Comparison of ENCODE assay signal across 18 cellular contexts in the genomic region with DNA sequence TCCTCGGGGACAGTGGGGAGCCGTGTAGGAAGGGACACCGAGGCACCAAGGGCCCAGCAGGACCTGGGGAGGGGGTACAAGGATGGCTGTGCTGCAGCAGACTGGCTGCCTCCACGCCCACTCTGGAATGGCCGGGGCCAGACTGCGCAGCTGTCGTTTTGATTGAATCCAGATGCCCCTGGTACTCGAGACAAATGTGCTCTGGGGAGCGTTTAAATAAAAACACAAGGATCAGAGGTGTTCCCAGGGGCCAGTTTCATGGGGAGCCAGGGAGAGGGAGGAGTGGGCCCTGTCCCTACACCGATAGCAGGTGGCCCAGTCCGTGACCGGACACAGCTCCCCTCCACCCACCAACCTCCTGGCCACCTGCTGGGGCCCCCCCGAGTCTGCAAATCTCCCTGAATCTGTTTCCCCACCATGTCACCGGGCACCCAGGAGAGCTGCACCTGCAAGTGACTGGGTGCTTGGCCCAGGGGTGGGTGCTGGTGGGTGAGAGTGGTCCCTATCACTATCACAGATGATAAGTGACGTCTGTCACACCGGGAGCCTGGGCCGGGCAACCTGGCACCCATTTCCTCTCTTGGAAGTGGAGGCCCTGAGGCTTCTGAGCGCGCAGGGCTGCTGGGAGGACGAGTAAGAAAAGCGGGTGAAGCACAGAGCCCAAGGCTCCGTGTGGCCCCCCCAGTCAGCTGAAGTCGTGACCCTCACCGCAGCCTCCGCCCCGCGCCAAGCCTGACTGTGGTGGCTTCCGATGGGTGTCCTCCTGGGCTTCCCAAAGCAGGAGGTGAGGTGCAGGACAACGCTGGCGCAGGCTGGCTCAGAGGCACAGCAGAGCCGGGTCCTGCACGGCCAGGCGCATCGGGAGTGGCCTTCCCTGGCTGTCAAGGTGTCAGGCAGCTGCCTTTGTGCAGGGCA. TPM values are rescaled to one million over a fixed set of nuclear protein-coding genes. Genes with fewer than 3 reads are reported as not detected.
DNase-seq lines count a peak whose midpoint lies in the region; ATAC-seq, FAIRE-seq and TF ChIP-seq lines count a peak whose summit lies in the region.
"Had no signal": no experiment of that assay in that cellular context is flagged by ENCODE, and none has a peak within 500 bp of the region (broad histone marks: within the 10 kb centered on the region; RNA-seq: fewer than 3 reads in every experiment).

No MANE protein-coding gene starts in this region.

- TF ChIP-seq EP300 in HepG2 (IDR thresholded peaks at IDR 0.05; ENCODE audit: low read depth in 2 of 2, low read length in 2 of 2) (no peak), HepG2 (CRISPR knock-in tag; IDR thresholded peaks at IDR 0.05; ENCODE audit: borderline replicate concordance) (no peak)

- no peak overlapping the region for H3K27ac ChIP-seq in HepG2 (ENCODE audit: extremely low read length, insufficient read depth, low read length)
- no peak overlapping the region for H3K27ac ChIP-seq in right lobe of liver
- H3K27ac ChIP-seq: psoas muscle, RWPE1 had no signal

- no peak for TF ChIP-seq POLR2A in HepG2 (IDR thresholded peaks at IDR 0.05; ENCODE audit: insufficient read depth in 1 of 2, low read depth in 2 of 2, low read length in 2 of 2)
- TF ChIP-seq POLR2A in right lobe of liver (IDR thresholded peaks at IDR 0.05), result no peak

- H3K27me3 ChIP-seq in HepG2 (ENCODE audit: control insufficient read depth in 1 of 2, insufficient read depth in 2 of 2, low read length in 2 of 2) (peaks cover 20 to 59% of the 10 kb centered on the region in 2 experiments), right lobe of liver (no peaks in the 10 kb centered on the region)

- no peak overlapping the region for H2AFZ ChIP-seq in HepG2 (ENCODE audit: low read length)

- WGBS in HepG2 (ENCODE audit: low lambda C conversion rate), result 13% methylated on average over 16 of the region's 34 CpGs
- 58% methylated on average over 7 of the region's 34 CpGs for WGBS in right lobe of liver (ENCODE audit: insufficient coverage, low coverage, low lambda C conversion rate, missing lambda C conversion rate)

- no peak overlapping the region for H3K9ac ChIP-seq in HepG2 (ENCODE audit: insufficient read depth, low read depth, low read length)

- H3K4me3 ChIP-seq in HepG2 (replicated peaks in 1 of 3; ENCODE audit: insufficient read depth in 1 of 3, low read depth in 2 of 3, low read length in 3 of 3), result no peak overlapping the region
- H3K4me3 ChIP-seq in right lobe of liver, result no peak overlapping the region
- H3K4me3 ChIP-seq: psoas muscle had no signal

- no peak overlapping the region for H3K4me2 ChIP-seq in HepG2 (ENCODE audit: low read depth, low read length)

- in situ Hi-C loops in HepG2 (cut with HindIII; ENCODE audit: extremely low pct_ligation_motif_present, low pct_unique_long_range_greater_than_20kb), result no loop called here

- FAIRE-seq in HepG2 (lab: Jason Lieb, UNC), result no peak
- FAIRE-seq: bronchial epithelial cell, endothelial cell of umbilical vein had no signal

- H3K9me3 ChIP-seq in HepG2 (ENCODE audit: low read length), result peaks cover 21% of the 10 kb centered on the region; the same call in 1 of the 2 replicates
- no peaks in the 10 kb centered on the region for H3K9me3 ChIP-seq in right lobe of liver
- H3K9me3 ChIP-seq: psoas muscle had no signal

- TF ChIP-seq CTCF in HepG2 (CRISPR knock-in tag; IDR thresholded peaks at IDR 0.05) (no peak), right lobe of liver (IDR thresholded peaks at IDR 0.05) (no peak)

- intact Hi-C loops in HepG2 (cut with micrococcal nuclease; ENCODE audit: unreplicated experiment) (no loop called here), right lobe of liver (cut with DNase I) (no loop called here)

- no peaks in the 10 kb centered on the region; the same call in 1 of the 2 replicates for H4K20me1 ChIP-seq in HepG2 (ENCODE audit: insufficient read depth, low read length)

- no peaks in the 10 kb centered on the region for H3K79me2 ChIP-seq in HepG2 (ENCODE audit: insufficient read depth, low read length)

- H3K4me1 ChIP-seq in HepG2 (ENCODE audit: insufficient read depth, low read length) (no peaks in the 10 kb centered on the region), right lobe of liver (no peaks in the 10 kb centered on the region)
- H3K4me1 ChIP-seq: psoas muscle had no signal

- ATAC-seq in HepG2, result peak; percentile 17; the same call in 1 of the 3 replicates
- ATAC-seq in right lobe of liver, result no peak
- ATAC-seq in SK-N-SH treated with all-trans-retinoic acid at 6 μM for 48 hours, result peak; percentile 91
- no peak for ATAC-seq in HG03108 (IDR thresholded peaks at IDR 0.05; ENCODE audit: unreplicated experiment)
- ATAC-seq: psoas muscle; stimulated activated naive B cell treated with anti-CD40 and anti-IgM and Interleukin-4, amounts not matched to agents 10 μg/mL and 1 μg/mL and 100 μg/mL, for 72 hours had no signal

- no peaks in the 10 kb centered on the region for H3K36me3 ChIP-seq in HepG2 (replicated peaks in 1 of 2; ENCODE audit: control insufficient read depth in 1 of 2, insufficient read depth in 2 of 2, low read length in 2 of 2)
- no peaks in the 10 kb centered on the region for H3K36me3 ChIP-seq in right lobe of liver

- CTCF ChIA-PET in HepG2 (lab: Yijun Ruan, JAX; ENCODE audit: low intra/inter-chr PET ratio, low total read pairs), result no interaction called here

- POLR2A ChIA-PET in HepG2 (lab: Yijun Ruan, JAX), result no interaction called here

- no TSS peak for BruUV-seq in HepG2 (replicated peaks; lab: Mats Ljungman, UMichigan)

- no peak for TF ChIP-seq RAD21 in HepG2 (CRISPR knock-in tag; IDR thresholded peaks at IDR 0.05)

- no peak for DNase-seq in HepG2 (ENCODE audit: low spot score)
- DNase-seq in right lobe of liver, result no peak
- DNase-seq in left kidney (ENCODE audit: low read depth, low spot score), result peak; percentile 89
- no peak for DNase-seq in foreskin melanocyte
- no peak for DNase-seq in NCI-H2196 (lab: John Stamatoyannopoulos, UW; ENCODE audit: unreplicated experiment)
- no peak for DNase-seq in activated CD4-positive, alpha-beta T cell treated with anti-CD3 and anti-CD28 coated beads, Interleukin-2, amount 50 U/mL, for 48 hours
- DNase-seq: activated CD8-positive, alpha-beta memory T cell treated with anti-CD3 and anti-CD28 coated beads for 24 hours; activated naive CD4-positive, alpha-beta T cell; AML-193; GOT3; psoas muscle; stimulated activated CD4-positive, alpha-beta T cell treated with anti-CD3 and anti-CD28 coated beads, Interleukin-4, amount 100 ng/mL, for 24 hours; stimulated activated naive B cell treated with anti-CD40 and anti-IgM and Interleukin-4, amounts not matched to agents 10 μg/mL and 1 μg/mL and 100 μg/mL, for 72 hours had no signal

TF ChIP-seq in HepG2, 621 proteins besides CTCF, POLR2A, EP300 and RAD21 (continues in another document):
- TF ChIP-seq, protein P1, sequence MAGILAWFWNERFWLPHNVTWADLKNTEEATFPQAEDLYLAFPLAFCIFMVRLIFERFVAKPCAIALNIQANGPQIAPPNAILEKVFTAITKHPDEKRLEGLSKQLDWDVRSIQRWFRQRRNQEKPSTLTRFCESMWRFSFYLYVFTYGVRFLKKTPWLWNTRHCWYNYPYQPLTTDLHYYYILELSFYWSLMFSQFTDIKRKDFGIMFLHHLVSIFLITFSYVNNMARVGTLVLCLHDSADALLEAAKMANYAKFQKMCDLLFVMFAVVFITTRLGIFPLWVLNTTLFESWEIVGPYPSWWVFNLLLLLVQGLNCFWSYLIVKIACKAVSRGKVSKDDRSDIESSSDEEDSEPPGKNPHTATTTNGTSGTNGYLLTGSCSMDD (CRISPR knock-in tag; IDR thresholded peaks at IDR 0.05), result no peak
- TF ChIP-seq MXI1 (IDR thresholded peaks at IDR 0.05; ENCODE audit: borderline replicate concordance, low read depth, low read length), result no peak
- no peak for TF ChIP-seq ZNF3 (CRISPR knock-in tag; IDR thresholded peaks at IDR 0.05)
- TF ChIP-seq SRSF1 (optimal IDR thresholded peaks at IDR 0.05; ENCODE audit: low read depth, low read length), result no peak

TF ChIP-seq in SK-N-SH treated with all-trans-retinoic acid at 6 μM for 48 hours, 23 proteins besides CTCF, POLR2A, EP300 and RAD21:
- peak; percentile 90 for TF ChIP-seq TCF4 (CRISPR knock-in tag; IDR thresholded peaks at IDR 0.05; ENCODE audit: borderline replicate concordance)
- TF ChIP-seq PPARA (CRISPR knock-in tag; IDR thresholded peaks at IDR 0.05; ENCODE audit: borderline replicate concordance), result no peak

RNA-seq across cellular contexts. Expression of gene ACSF3, which starts 21.2 kb away (rescaled TPM):
- total RNA-seq in HepG2 (2016; rRNA removed; fragmentation: Illumina TruSeq; extraction: Trizol), result 23.5 and 30.6 TPM in 2 replicates
- 13.8 and 14.5 TPM in 2 replicates for total RNA-seq in HepG2 (2016; cell fraction: cytosol; rRNA removed; fragmentation: Illumina TruSeq; extraction: Trizol; ENCODE audit: low read depth)
- total RNA-seq in HepG2 (2016; cell fraction: insoluble cytoplasmic fraction; rRNA removed; fragmentation: Illumina TruSeq; extraction: Trizol), result 22.1 and 29.1 TPM in 2 replicates
- 23.0 and 24.3 TPM in 2 replicates for total RNA-seq in HepG2 (2016; cell fraction: membrane; rRNA removed; fragmentation: Illumina TruSeq; extraction: Trizol)
- total RNA-seq in HepG2 (2016; cell fraction: nucleus; rRNA removed; fragmentation: Illumina TruSeq; extraction: Trizol), result 19.3 and 21.6 TPM in 2 replicates
- polyA plus RNA-seq in HepG2 (2011; rRNA removed), result 14.9 and 16.5 TPM in 2 replicates
- 11.3 and 15.5 TPM in 2 replicates for polyA plus RNA-seq in HepG2 (2011; cell fraction: cytosol; rRNA removed)
- 31.3 and 34.0 TPM in 2 replicates for polyA plus RNA-seq in HepG2 (2011; cell fraction: nucleus; rRNA removed)
- 16.6 and 17.2 TPM in 2 replicates for polyA plus RNA-seq in HepG2 (2012)
- polyA plus RNA-seq in HepG2 (2016; cell fraction: cytosol; fragmentation: Illumina TruSeq; extraction: Trizol; ENCODE audit: low read depth), result 6.9 and 9.7 TPM in 2 replicates
- polyA plus RNA-seq in HepG2 (2016; cell fraction: insoluble cytoplasmic fraction; fragmentation: Illumina TruSeq; extraction: Trizol; ENCODE audit: low read depth), result 21.8 and 22.0 TPM in 2 replicates
- 11.2 and 13.0 TPM in 2 replicates for polyA plus RNA-seq in HepG2 (2016; cell fraction: membrane; fragmentation: Illumina TruSeq; extraction: Trizol; ENCODE audit: low read depth)
- polyA plus RNA-seq in HepG2 (2016; cell fraction: nucleus; fragmentation: Illumina TruSeq; extraction: Trizol; ENCODE audit: insufficient read depth, low read depth), result 37.2 and 38.9 TPM in 2 replicates
- polyA minus RNA-seq in HepG2 (2011; rRNA and poly(A)+ RNA removed; ENCODE audit: low replicate concordance), result 46.7 and 47.0 TPM in 2 replicates
- polyA minus RNA-seq in HepG2 (2011; cell fraction: cytosol; rRNA and poly(A)+ RNA removed), result 22.4 and 32.0 TPM in 2 replicates
- polyA minus RNA-seq in HepG2 (2011; cell fraction: nucleus; rRNA and poly(A)+ RNA removed), result 35.9 and 36.8 TPM in 2 replicates
- 10 to 100 TPM; 20.2 to 33.6 (median 29.4) TPM for total RNA-seq in right lobe of liver

Comparison
In these comparisons a context has a peak if more than half of its experiments do, and no peak if none do; other contexts are left out.
1. ATAC-seq: peak in HepG2 (single experiment) and SK-N-SH treated with all-trans-retinoic acid at 6 μM for 48 hours (single experiment); none in right lobe of liver (0 of 4) and HG03108 (single experiment).